ENCODE assay signal across 26 cellular contexts in genomic region chrX:120366794-120367193, GRCh38. TPM values are rescaled to one million over a fixed set of nuclear protein-coding genes. Genes with fewer than 3 reads are reported as not detected.
"Had no signal": no experiment of that assay in that cellular context is flagged by ENCODE, and none has a peak within 500 bp of the region (broad histone marks: within the 10 kb centered on the region; RNA-seq: fewer than 3 reads in every experiment).

No MANE protein-coding gene starts in this region.

- H3K27me3 ChIP-seq: adrenal gland, Peyer's patch had no signal

- FAIRE-seq: K562 had no signal

- DNase-seq: activated CD4-positive, alpha-beta T cell treated with anti-CD3 and anti-CD28 coated beads for 48 hours; activated CD4-positive, alpha-beta T cell treated with anti-CD3 and anti-CD28 coated beads, Interleukin-2, amount 50 U/mL, for 4 hours; activated CD4-positive, CD25-positive, alpha-beta regulatory T cell treated with anti-CD3 and anti-CD28 coated beads, Interleukin-2, amount 50 U/mL, for 72 hours; activated CD8-positive, alpha-beta memory T cell treated with anti-CD3 and anti-CD28 coated beads, Interleukin-2, amount 50 U/mL, for 48 hours; activated CD8-positive, alpha-beta T cell treated with anti-CD3 and anti-CD28 coated beads, Interleukin-2, amount 10 ng/mL, durations not matched to agents 7 days and 5 days; activated naive CD4-positive, alpha-beta T cell treated with anti-CD3 and anti-CD28 coated beads, Interleukin-2, amount 50 U/mL, for 16 hours; activated naive CD8-positive, alpha-beta T cell treated with anti-CD3 and anti-CD28 coated beads, Interleukin-2, amount 10 ng/mL, durations not matched to agents 7 days and 5 days; activated T-cell treated with anti-CD3 and anti-CD28 coated beads, Interleukin-2, amount 50 U/mL, for 1 hour; adrenal gland; anterior cingulate cortex; Kasumi-1; NCI-H1105 treated with DMSO at 0.1 percent for 48 hours; NCI-H1436 treated with DMSO at 0.1 percent for 48 hours; NCI-H187; NCI-H2081 treated with DMSO at 0.1 percent for 48 hours; NCI-H446; NCI-H524; Peyer's patch; SHP77 treated with DMSO at 0.1 percent for 48 hours; T-helper 17 cell; T-helper 9 cell had no signal

- ATAC-seq: activated CD8-positive, alpha-beta T cell treated with anti-CD3 and anti-CD28 coated beads, Interleukin-2, amount 10 ng/mL, durations not matched to agents 7 days and 5 days; K562; T-helper 17 cell; WTC11 had no signal

- H3K4me1 ChIP-seq: adrenal gland, breast epithelium, Peyer's patch had no signal

- H3K4me3 ChIP-seq: adrenal gland, breast epithelium, K562, Peyer's patch had no signal

- H3K9me3 ChIP-seq: adrenal gland, breast epithelium, Peyer's patch had no signal

- H3K36me3 ChIP-seq: adrenal gland, breast epithelium, Peyer's patch had no signal

- H3K27ac ChIP-seq: adrenal gland, breast epithelium, Peyer's patch, RWPE1 had no signal

RNA-seq across cellular contexts. Expression of gene ATP1B4, which starts 4.9 kb away (rescaled TPM):
- total RNA-seq: activated CD8-positive, alpha-beta T cell treated with anti-CD3 and anti-CD28 coated beads, Interleukin-2, amount 10 ng/mL, durations not matched to agents 7 days and 5 days; activated naive CD8-positive, alpha-beta T cell treated with anti-CD3 and anti-CD28 coated beads, Interleukin-2, amount 10 ng/mL, durations not matched to agents 7 days and 5 days; adrenal gland; breast epithelium; Peyer's patch; SK-MEL-5; T-helper 17 cell; WTC11 had no signal

RNA-seq across cellular contexts. Expression of gene TMEM255A, which starts 55.5 kb away (rescaled TPM):
- total RNA-seq: activated CD8-positive, alpha-beta T cell treated with anti-CD3 and anti-CD28 coated beads, Interleukin-2, amount 10 ng/mL, durations not matched to agents 7 days and 5 days; K562 had no signal
